27 cellular contexts compared by ENCODE assay signal in the genomic region with DNA sequence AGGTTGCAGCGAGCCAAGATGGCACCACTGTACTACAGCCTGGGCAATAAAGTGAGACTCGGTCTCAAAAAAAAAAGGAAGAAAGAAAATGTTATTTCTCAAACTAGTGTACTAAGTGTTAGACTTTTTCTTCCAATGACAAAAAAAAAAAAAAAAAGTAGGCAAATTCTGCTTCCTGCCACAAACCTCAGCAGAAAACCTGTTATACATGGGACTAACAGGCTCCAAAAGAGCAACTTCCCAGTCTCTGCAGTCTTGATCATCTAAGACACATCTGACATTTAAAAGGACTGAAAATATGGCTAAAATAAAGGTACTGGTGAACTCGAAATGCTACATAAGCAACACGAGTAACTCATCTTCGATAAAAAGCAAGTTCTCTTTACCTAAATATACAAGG. TPM values are rescaled to one million over a fixed set of nuclear protein-coding genes. Genes with fewer than 3 reads are reported as not detected.
DNase-seq lines count a peak whose midpoint lies in the region; ATAC-seq and TF ChIP-seq lines count a peak whose summit lies in the region.
"Had no signal": no experiment of that assay in that cellular context is flagged by ENCODE, and none has a peak within 500 bp of the region (broad histone marks: within the 10 kb centered on the region; RNA-seq: fewer than 3 reads in every experiment).

No MANE protein-coding gene starts in this region.

- H3K27ac Mint-ChIP-seq in immature natural killer cell = peak overlapping the region in 5 of 6 donors; percentile 27 to 83 (median 48)
- H3K27ac Mint-ChIP-seq: H9; T-helper 2 cell treated with Interferon-gamma antibody and Interleukin-4, amounts not matched to agents 5 μg/mL and 100 μg/mL, for 36 hours had no signal

- H3K9ac ChIP-seq in SK-N-SH (peak overlapping the region; percentile 57), skeletal muscle satellite cell (ENCODE audit: low read depth, low read length) (peak overlapping the region; percentile 78)

- no peaks in the 10 kb centered on the region; the same call in 1 of the 2 replicates for H3K79me2 ChIP-seq in SK-N-SH (ENCODE audit: insufficient read depth)

- peaks cover 33% of the 10 kb centered on the region for H3F3A ChIP-seq in SK-N-SH (replicated peaks; ENCODE audit: insufficient read depth)

- H3K36me3 ChIP-seq in SK-N-SH (replicated peaks in 1 of 2; ENCODE audit: control insufficient read depth in 1 of 2, insufficient read depth in 2 of 2, low read length in 1 of 2) (no peaks in the 10 kb centered on the region), SJCRH30 (no peaks in the 10 kb centered on the region), skeletal muscle satellite cell (ENCODE audit: insufficient read depth, low read length) (no peaks in the 10 kb centered on the region)
- H3K36me3 ChIP-seq: heart right ventricle, neutrophil, tibial artery had no signal

- H3K4me3 ChIP-seq in SK-N-SH (ENCODE audit: low read depth in 2 of 2, low read length in 1 of 2) (no peak overlapping the region), SJCRH30 (no peak overlapping the region), skeletal muscle satellite cell (ENCODE audit: low read length) (no peak overlapping the region)
- H3K4me3 ChIP-seq: heart right ventricle, tibial artery had no signal

- no peaks in the 10 kb centered on the region for H3K27me3 ChIP-seq in SK-N-SH (ENCODE audit: insufficient read depth)
- no peaks in the 10 kb centered on the region for H3K27me3 ChIP-seq in SJCRH30
- no peaks in the 10 kb centered on the region for H3K27me3 ChIP-seq in skeletal muscle satellite cell (ENCODE audit: control insufficient read depth, insufficient read depth, low read length)
- H3K27me3 ChIP-seq: heart right ventricle, neutrophil, tibial artery had no signal

- H3K27me3 Mint-ChIP-seq in immature natural killer cell (ENCODE audit: low read depth in 3 of 3) = peaks cover 0 to 6% (median 0%) of the 10 kb centered on the region in 3 donors

- H3K9me3 ChIP-seq in SK-N-SH = no peaks in the 10 kb centered on the region
- no peaks in the 10 kb centered on the region for H3K9me3 ChIP-seq in SJCRH30 (replicated peaks)
- no peaks in the 10 kb centered on the region for H3K9me3 ChIP-seq in skeletal muscle satellite cell (replicated peaks; ENCODE audit: low read length)
- H3K9me3 ChIP-seq: heart right ventricle, neutrophil, tibial artery had no signal

- ATAC-seq in SK-N-SH treated with all-trans-retinoic acid at 6 μM for 48 hours = no peak
- no peak for ATAC-seq in HG03175 (IDR thresholded peaks at IDR 0.05; ENCODE audit: unreplicated experiment)
- ATAC-seq in GM21528 (IDR thresholded peaks at IDR 0.05; ENCODE audit: low FRiP score, unreplicated experiment) = no peak
- ATAC-seq: heart right ventricle, left cardiac atrium had no signal

- no peak for TF ChIP-seq CTCF in SK-N-SH (IDR thresholded peaks at IDR 0.05)

- TF ChIP-seq EP300 in SK-N-SH (IDR thresholded peaks at IDR 0.05; ENCODE audit: borderline replicate concordance in 1 of 2, low read depth in 1 of 2, low read length in 1 of 2) = no peak

- H3K9me3 Mint-ChIP-seq in immature natural killer cell = no peaks in the 10 kb centered on the region
- H3K9me3 Mint-ChIP-seq: CD8-positive, alpha-beta memory T cell; H9; T-helper 2 cell treated with Interferon-gamma antibody and Interleukin-4, amounts not matched to agents 5 μg/mL and 100 μg/mL, for 36 hours had no signal

- peaks cover 18 to 27% of the 10 kb centered on the region in 2 donors for H3K4me1 Mint-ChIP-seq in immature natural killer cell
- H3K4me1 Mint-ChIP-seq: H9 had no signal

- no peak for TF ChIP-seq RAD21 in SK-N-SH (IDR thresholded peaks at IDR 0.05; ENCODE audit: low read length)

- peak overlapping the region in 2 of 5 donors; percentile 43 to 44 for H3K4me3 Mint-ChIP-seq in immature natural killer cell
- H3K4me3 Mint-ChIP-seq: H9; T-helper 2 cell treated with Interferon-gamma antibody and Interleukin-4, amounts not matched to agents 5 μg/mL and 100 μg/mL, for 36 hours had no signal

- DNase-seq in SK-N-SH (no peak), SJCRH30 (no peak), immature natural killer cell (peak in 2 of 3 donors; percentile 9 to 10)
- DNase-seq in stimulated activated CD4-positive, alpha-beta T cell treated with anti-CD3 and anti-CD28 coated beads, Interleukin-12 subunit alpha, Interleukin-12 subunit beta, amount 100 ng/mL, for 4 hours = no peak
- DNase-seq: activated CD4-positive, alpha-beta T cell treated with anti-CD3 and anti-CD28 coated beads for 4 hours; activated gamma-delta T cell treated with Interleukin-2 at 50 U/mL for 16 hours; AML-193; CD8-positive, alpha-beta memory T cell; effector CD4-positive, alpha-beta T cell; erythroblast; foreskin fibroblast; H9; heart right ventricle; KG1; left cardiac atrium; MM.1S; NCI-H1436 treated with DMSO at 0.1 percent for 48 hours; NCI-H748 treated with DMSO at 0.1 percent for 48 hours; stimulated activated CD8-positive, alpha-beta memory T cell treated with anti-CD3 and anti-CD28 coated beads, Interleukin-4, amount 100 ng/mL, for 48 hours; tibial artery had no signal

- H2AFZ ChIP-seq in SK-N-SH (ENCODE audit: low read depth) = no peak overlapping the region

- H3K27ac ChIP-seq in SK-N-SH (ENCODE audit: low read depth in 2 of 2, low read length in 1 of 2) = peak overlapping the region; percentile 72 to 89; a peak in 3 of 4 replicates
- H3K27ac ChIP-seq in SJCRH30 = peak overlapping the region; percentile 72
- H3K27ac ChIP-seq: 22Rv1, heart right ventricle, neutrophil, tibial artery had no signal

- CTCF ChIA-PET in SK-N-SH (lab: Yijun Ruan, JAX) = interaction anchor here (1.6 kb wide), 1 partner anchor 11 kb away, joined by 5 read pairs; no protein-coding TSS in a partner anchor

- H3K4me1 ChIP-seq in SK-N-SH (ENCODE audit: control insufficient read depth in 1 of 2, insufficient read depth in 2 of 2, low read depth in 1 of 2, low read length in 1 of 2) = peaks cover 23 to 31% of the 10 kb centered on the region in 2 experiments; a peak in 3 of 4 replicates
- H3K4me1 ChIP-seq in SJCRH30 = peaks cover 45% of the 10 kb centered on the region
- peaks cover 75% of the 10 kb centered on the region for H3K4me1 ChIP-seq in skeletal muscle satellite cell (ENCODE audit: control insufficient read depth, insufficient read depth, low read length)
- H3K4me1 ChIP-seq: tibial artery had no signal

- POLR2A ChIA-PET in SK-N-SH (lab: Yijun Ruan, JAX) = no interaction called here

- 91% methylated on average over 5 of the region's 5 CpGs for WGBS in SK-N-SH (ENCODE audit: low lambda C conversion rate)

- H3K9me2 ChIP-seq in SK-N-SH = no peaks in the 10 kb centered on the region

- H3K36me3 Mint-ChIP-seq in immature natural killer cell = no peaks in the 10 kb centered on the region
- H3K36me3 Mint-ChIP-seq: CD8-positive, alpha-beta memory T cell had no signal

- H3K4me2 ChIP-seq in SK-N-SH = peak overlapping the region; percentile 55; the same call in 1 of the 2 replicates
- H3K4me2 ChIP-seq in skeletal muscle satellite cell (ENCODE audit: low read length) = no peak overlapping the region

- H4K20me1 ChIP-seq in SK-N-SH (ENCODE audit: insufficient read depth) = no peaks in the 10 kb centered on the region

TF ChIP-seq in SK-N-SH, 30 proteins besides CTCF, POLR2A, EP300 and RAD21 (continues in another document):
- TF ChIP-seq SMC3 (IDR thresholded peaks at IDR 0.05; ENCODE audit: low read depth, low read length) = no peak
- no peak for TF ChIP-seq ELF1 (IDR thresholded peaks at IDR 0.05)
- no peak for TF ChIP-seq RFX5 (IDR thresholded peaks at IDR 0.05; ENCODE audit: low read length)
- no peak for TF ChIP-seq NFIC (IDR thresholded peaks at IDR 0.05; ENCODE audit: borderline replicate concordance)
- TF ChIP-seq, protein P1, sequence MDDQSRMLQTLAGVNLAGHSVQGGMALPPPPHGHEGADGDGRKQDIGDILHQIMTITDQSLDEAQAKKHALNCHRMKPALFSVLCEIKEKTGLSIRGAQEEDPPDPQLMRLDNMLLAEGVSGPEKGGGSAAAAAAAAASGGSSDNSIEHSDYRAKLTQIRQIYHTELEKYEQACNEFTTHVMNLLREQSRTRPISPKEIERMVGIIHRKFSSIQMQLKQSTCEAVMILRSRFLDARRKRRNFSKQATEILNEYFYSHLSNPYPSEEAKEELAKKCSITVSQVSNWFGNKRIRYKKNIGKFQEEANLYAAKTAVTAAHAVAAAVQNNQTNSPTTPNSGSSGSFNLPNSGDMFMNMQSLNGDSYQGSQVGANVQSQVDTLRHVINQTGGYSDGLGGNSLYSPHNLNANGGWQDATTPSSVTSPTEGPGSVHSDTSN (IDR thresholded peaks at IDR 0.05) = no peak
- no peak for TF ChIP-seq MEF2A (IDR thresholded peaks at IDR 0.05; ENCODE audit: borderline replicate concordance, low read depth)

TF ChIP-seq in SK-N-SH treated with all-trans-retinoic acid at 6 μM for 48 hours, 23 proteins besides CTCF, POLR2A, EP300 and RAD21 (continues in another document):
- TF ChIP-seq ZFP30 (CRISPR knock-in tag; IDR thresholded peaks at IDR 0.05) (no peak), ARNTL (CRISPR knock-in tag; IDR thresholded peaks at IDR 0.05; ENCODE audit: borderline replicate concordance, low read depth) (no peak), GLIS3 (CRISPR knock-in tag; IDR thresholded peaks at IDR 0.05) (no peak)
- TF ChIP-seq, protein P2, sequence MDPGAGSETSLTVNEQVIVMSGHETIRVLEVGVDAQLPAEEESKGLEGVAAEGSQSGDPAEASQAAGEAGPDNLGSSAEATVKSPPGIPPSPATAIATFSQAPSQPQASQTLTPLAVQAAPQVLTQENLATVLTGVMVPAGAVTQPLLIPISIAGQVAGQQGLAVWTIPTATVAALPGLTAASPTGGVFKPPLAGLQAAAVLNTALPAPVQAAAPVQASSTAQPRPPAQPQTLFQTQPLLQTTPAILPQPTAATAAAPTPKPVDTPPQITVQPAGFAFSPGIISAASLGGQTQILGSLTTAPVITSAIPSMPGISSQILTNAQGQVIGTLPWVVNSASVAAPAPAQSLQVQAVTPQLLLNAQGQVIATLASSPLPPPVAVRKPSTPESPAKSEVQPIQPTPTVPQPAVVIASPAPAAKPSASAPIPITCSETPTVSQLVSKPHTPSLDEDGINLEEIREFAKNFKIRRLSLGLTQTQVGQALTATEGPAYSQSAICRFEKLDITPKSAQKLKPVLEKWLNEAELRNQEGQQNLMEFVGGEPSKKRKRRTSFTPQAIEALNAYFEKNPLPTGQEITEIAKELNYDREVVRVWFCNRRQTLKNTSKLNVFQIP (CRISPR knock-in tag; IDR thresholded peaks at IDR 0.05; ENCODE audit: borderline replicate concordance, low read depth) = no peak

RNA-seq across cellular contexts. Expression of a gene that starts 59.6 kb away (rescaled TPM):
- polyA plus RNA-seq in SK-N-SH (2012; rRNA removed) (1.1 TPM in 2 replicates), immature natural killer cell (under 1 TPM in 1 of 3 donors, not detected in 2; 0.27 TPM)
- 1.1 and 1.7 TPM in 2 replicates for polyA plus RNA-seq in SK-N-SH (2012; cell fraction: cytosol; rRNA removed)
- polyA plus RNA-seq in SK-N-SH (2012; cell fraction: nucleus; rRNA removed) = 1.0 and 1.3 TPM in 2 replicates
- 2.0 and 2.1 TPM in 2 replicates for total RNA-seq in SJCRH30 (2014; rRNA removed; shearing (Covaris generic))
- 0.87 and 1.5 TPM in 2 replicates for total RNA-seq in skeletal muscle satellite cell (2012; rRNA removed)

RNA-seq across cellular contexts. Expression of a gene that starts 59.6 kb away (rescaled TPM):
- polyA plus RNA-seq in SK-N-SH (2012; rRNA removed) (9.6 and 10.4 TPM in 2 replicates), immature natural killer cell (10 to 100 TPM in 2 of 3 donors, 1 to 10 TPM in 1; 4.9 to 31.0 (median 10.2) TPM)
- polyA plus RNA-seq in SK-N-SH (2012; cell fraction: cytosol; rRNA removed) = 8.6 and 10.1 TPM in 2 replicates
- polyA plus RNA-seq in SK-N-SH (2012; cell fraction: nucleus; rRNA removed) = 11.7 and 12.3 TPM in 2 replicates
- 80.8 and 82.8 TPM in 2 replicates for total RNA-seq in SJCRH30 (2014; rRNA removed; shearing (Covaris generic))
- total RNA-seq in skeletal muscle satellite cell (2012; rRNA removed) = 28.0 and 32.7 TPM in 2 replicates

Comparison
In these comparisons a context has a peak if more than half of its experiments do, and no peak if none do; other contexts are left out.
1. DNase-seq: peak in immature natural killer cell (2 of 3); none in SK-N-SH (single experiment), SJCRH30 (0 of 2) and stimulated activated CD4-positive, alpha-beta T cell treated with anti-CD3 and anti-CD28 coated beads, Interleukin-12 subunit alpha, Interleukin-12 subunit beta, amount 100 ng/mL, for 4 hours (single experiment).